8 cellular contexts compared by ENCODE assay signal in the genomic region with DNA sequence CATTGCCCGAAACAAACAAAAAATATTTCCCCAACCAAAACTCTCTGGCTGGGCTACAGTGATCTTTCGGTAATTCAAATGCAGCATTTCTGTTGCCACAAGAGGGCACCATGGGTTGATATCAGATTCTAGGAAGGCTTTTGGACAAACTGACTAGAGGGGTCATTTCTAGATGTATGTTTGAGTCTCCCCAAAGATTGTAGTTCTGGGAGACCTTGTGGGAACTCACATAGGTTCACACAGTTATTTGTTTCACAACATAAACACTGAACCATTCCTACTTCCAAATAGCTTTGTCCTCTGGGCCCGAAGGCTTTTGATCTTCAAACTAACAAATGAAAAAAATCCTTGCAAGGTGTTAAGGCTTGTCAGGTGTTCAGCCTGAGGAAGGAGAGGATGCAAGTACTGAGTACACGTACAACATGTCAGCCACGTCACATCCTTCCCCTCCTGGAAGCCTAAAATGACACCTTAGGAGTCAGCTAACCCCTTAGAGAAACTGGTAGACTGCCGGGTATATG. TPM values are rescaled to one million over a fixed set of nuclear protein-coding genes. Genes with fewer than 3 reads are reported as not detected.
DNase-seq lines count a peak whose midpoint lies in the region; ATAC-seq and TF ChIP-seq lines count a peak whose summit lies in the region.

No MANE protein-coding gene starts in this region.

- no peak overlapping the region for H3K4me2 ChIP-seq in MM.1S (ENCODE audit: low read depth, low read length)

- intact Hi-C loops in dorsolateral prefrontal cortex (cut with DNase I): loop anchor here (1.0 to 10.0 kb wide), 4 partner anchors 74 to 390 kb away; partner anchors contain the start of gene PFKFB3 (in 1 of the 2)

- H3K27ac ChIP-seq in MM.1S (ENCODE audit: low read length) (no peak overlapping the region), dorsolateral prefrontal cortex (peak overlapping the region in 1 of 59 donors; percentile 18), thoracic aorta (no peak overlapping the region)

- H3K4me3 ChIP-seq in MM.1S (ENCODE audit: low read length) (no peak overlapping the region), WI38 (ENCODE audit: low read depth, low read length) (no peak overlapping the region), dorsolateral prefrontal cortex (peak overlapping the region in 1 of 59 donors; percentile 5), thoracic aorta (no peak overlapping the region)

- no peaks in the 10 kb centered on the region for H4K20me1 ChIP-seq in MM.1S (ENCODE audit: insufficient read depth, low read length)

- peak; percentile 64 for DNase-seq in AG20443 (ENCODE audit: low spot score)
- peak; percentile 76 for DNase-seq in GM13976 (ENCODE audit: low spot score)
- peak; percentile 62 for DNase-seq in MM.1S
- peak in 3 of 10 donors; percentile 11 to 68 (median 50) for DNase-seq in dorsolateral prefrontal cortex
- peak; percentile 51 to 69 for DNase-seq in lung microvascular endothelial cell (ENCODE audit: low read depth in 2 of 2)
- DNase-seq in thoracic aorta (ENCODE audit: low spot score): peak; percentile 21
- DNase-seq in NCI-H2107 (lab: John Stamatoyannopoulos, UW): no peak

- in situ Hi-C loops in GM13976 (cut with MboI; ENCODE audit: low sequenced_read_pairs, unreplicated experiment): no loop called here

- H3K4me1 ChIP-seq in MM.1S (ENCODE audit: low read length) (no peaks in the 10 kb centered on the region), thoracic aorta (ENCODE audit: control insufficient read depth in 1 of 2, low read depth in 2 of 2) (no peaks in the 10 kb centered on the region)

- H3K9me2 ChIP-seq in MM.1S (replicated peaks; ENCODE audit: insufficient read depth, low read length): no peaks in the 10 kb centered on the region

- no peak overlapping the region for H2AFZ ChIP-seq in MM.1S (ENCODE audit: low read length)

- H3F3A ChIP-seq in MM.1S (ENCODE audit: insufficient read depth, low read length): no peaks in the 10 kb centered on the region

- H3K79me2 ChIP-seq in MM.1S (ENCODE audit: low read length): no peaks in the 10 kb centered on the region

- H3K36me3 ChIP-seq in MM.1S (replicated peaks; ENCODE audit: insufficient read depth, low read length) (no peaks in the 10 kb centered on the region), thoracic aorta (no peaks in the 10 kb centered on the region)

- H3K9me3 ChIP-seq in MM.1S (replicated peaks; ENCODE audit: insufficient read depth, low read length) (no peaks in the 10 kb centered on the region), thoracic aorta (no peaks in the 10 kb centered on the region)

- H3K9ac ChIP-seq in MM.1S (ENCODE audit: low read length): no peak overlapping the region

- H3K27me3 ChIP-seq in MM.1S (replicated peaks; ENCODE audit: insufficient read depth, low read length) (peaks cover 11% of the 10 kb centered on the region; the same call in 1 of the 2 replicates), dorsolateral prefrontal cortex (no peaks in the 10 kb centered on the region), thoracic aorta (replicated peaks; ENCODE audit: insufficient read depth) (no peaks in the 10 kb centered on the region)

- TF ChIP-seq CTCF in GM13976 (IDR thresholded peaks at IDR 0.05; ENCODE audit: borderline replicate concordance, control extremely low read depth, extremely low read depth, insufficient read depth, missing control alignments) (peak; percentile 64), MM.1S (IDR thresholded peaks at IDR 0.05; ENCODE audit: low read length) (peak; percentile 82), WI38 (IDR thresholded peaks at IDR 0.05; ENCODE audit: low read depth, low read length) (peak; percentile 55), dorsolateral prefrontal cortex (IDR thresholded peaks at IDR 0.05 in 54 of 56, conservative IDR thresholded peaks at IDR 0.05 in 2 of 56; ENCODE audit: low read depth in 1 of 56, partially characterized antibody in 56 of 56) (peak; percentile 64 to 87 (median 77)), thoracic aorta (IDR thresholded peaks at IDR 0.05) (peak; percentile 68)

- ATAC-seq in thoracic aorta (ENCODE audit: insufficient number of reproducible peaks, low FRiP score, low read depth): no peak

RNA-seq across cellular contexts. Expression of gene IL15RA, which starts 37.0 kb away (rescaled TPM):
- total RNA-seq in dorsolateral prefrontal cortex (1 to 10 TPM; 1.1 to 8.5 (median 3.6) TPM), lung microvascular endothelial cell (8.5 and 12.3 TPM in 2 replicates), thoracic aorta (10 to 100 TPM; 34.4 to 44.1 TPM)

RNA-seq across cellular contexts. Expression of gene IL2RA, which starts 47.9 kb away (rescaled TPM):
- under 1 TPM in 7 of 120 experiments, not detected in 113; 0.19 to 0.83 (median 0.68) TPM for total RNA-seq in dorsolateral prefrontal cortex
- total RNA-seq in lung microvascular endothelial cell: not detected in 2 replicates
- 10 to 100 TPM; 21.0 to 48.2 TPM for total RNA-seq in thoracic aorta

Comparison
In these comparisons a context has a peak if more than half of its experiments do, and no peak if none do; other contexts are left out.
1. RNA of gene IL2RA, which starts 47.9 kb away (total RNA-seq): 21.0 to 48.2 TPM in thoracic aorta; 0.19 to 0.83 TPM in dorsolateral prefrontal cortex and not detected in lung microvascular endothelial cell; every median in the first group is over 10 times any median in the second.
2. Peak in every context shown above with its lines, with median percentiles within 50 percentile points of each other: CTCF ChIP-seq.